ENCODE assay signal across 8 cellular contexts in genomic region chr16:53434436-53435065, GRCh38. TPM values are rescaled to one million over a fixed set of nuclear protein-coding genes. Genes with fewer than 3 reads are reported as not detected.
DNase-seq lines count a peak whose midpoint lies in the region; ATAC-seq, FAIRE-seq and TF ChIP-seq lines count a peak whose summit lies in the region.

Gene RBL2 (plus strand): TSS chr16:53434471. CDS start chr16:53434557, 86 bp downstream.

- TF ChIP-seq CTCF in BE2C (IDR thresholded peaks at IDR 0.05; ENCODE audit: low read depth, low read length) (no peak), endothelial cell of umbilical vein (IDR thresholded peaks at IDR 0.05; ENCODE audit: extremely low read depth in 1 of 2, insufficient read depth in 1 of 2, low read depth in 1 of 2, low read length in 2 of 2) (no peak)

- POLR2A ChIA-PET in endothelial cell of umbilical vein (lab: Charles Lee) = no interaction called here

- no peak for FAIRE-seq in endothelial cell of umbilical vein (lab: Jason Lieb, UNC)

- H3K4me2 ChIP-seq in endothelial cell of umbilical vein (ENCODE audit: insufficient read depth, low read length) = peak within 1 kb of the TSS; percentile 92

- H2AFZ ChIP-seq in endothelial cell of umbilical vein (ENCODE audit: low read depth, low read length) = peak within 1 kb of the TSS; percentile 88

- H3K27ac ChIP-seq in endothelial cell of umbilical vein (ENCODE audit: insufficient read depth, low read depth, low read length) = peak within 1 kb of the TSS; percentile 78
- peak within 1 kb of the TSS; percentile 94 to 97 for H3K27ac ChIP-seq in mucosa of rectum (ENCODE audit: low read depth in 2 of 2, low read length in 2 of 2)

- no peaks in the 10 kb centered on the region for H3K9me1 ChIP-seq in endothelial cell of umbilical vein (replicated peaks; ENCODE audit: control insufficient read depth, extremely low read depth, insufficient read depth, low read length)

- H3K4me3 ChIP-seq in BE2C (ENCODE audit: low read depth, low read length) (peak within 1 kb of the TSS; percentile 86), endothelial cell of umbilical vein (replicated peaks in 1 of 3; ENCODE audit: insufficient read depth in 1 of 3, low read depth in 1 of 3, low read length in 3 of 3) (peak within 1 kb of the TSS; percentile 81 to 90 (median 81)), mucosa of rectum (ENCODE audit: low read length in 2 of 2) (peak within 1 kb of the TSS; percentile 94 to 99)

- no peaks in the 10 kb centered on the region for H4K20me1 ChIP-seq in endothelial cell of umbilical vein (replicated peaks; ENCODE audit: control insufficient read depth, extremely low read depth, insufficient read depth, low read length)

- H3K9ac ChIP-seq in endothelial cell of umbilical vein (replicated peaks; ENCODE audit: extremely low read depth, insufficient read depth, low read length) (peak within 1 kb of the TSS; percentile 85), mucosa of rectum (ENCODE audit: low read depth in 1 of 2, low read length in 2 of 2) (peak within 1 kb of the TSS; percentile 97)

- H3K4me1 ChIP-seq in BE2C (peaks cover 4% of the 10 kb centered on the region), endothelial cell of umbilical vein (ENCODE audit: control insufficient read depth, extremely low read depth, insufficient read depth, low read length) (peaks cover 5% of the 10 kb centered on the region), mucosa of rectum (ENCODE audit: control insufficient read depth in 2 of 2, insufficient read depth in 2 of 2, low read length in 2 of 2) (peaks cover 0 to 12% of the 10 kb centered on the region in 2 donors)

- DNase-seq in BE2C = peak; percentile 84
- peak; percentile 49 to 71 for DNase-seq in NOMO-1 (lab: John Stamatoyannopoulos, UW; ENCODE audit: unreplicated experiment in 2 of 2)
- DNase-seq in activated T-cell treated with anti-CD3 and anti-CD28 coated beads for 1 hour (ENCODE audit: low read depth) = peak; percentile 55
- DNase-seq in endothelial cell of umbilical vein (ENCODE audit: low read depth, low spot score) = peak; percentile 85
- peak; percentile 67 to 72 for DNase-seq in stimulated activated CD8-positive, alpha-beta memory T cell treated with anti-CD3 and anti-CD28 coated beads, Interleukin-7, amount 100 ng/mL, for 1 hour (ENCODE audit: low read depth in 2 of 2)

- BruUV-seq in endothelial cell of umbilical vein (replicated peaks; lab: Mats Ljungman, UMichigan) = no TSS peak

- H3K36me3 ChIP-seq in BE2C = no peaks in the 10 kb centered on the region
- H3K36me3 ChIP-seq in endothelial cell of umbilical vein (ENCODE audit: control insufficient read depth in 2 of 2, extremely low read depth in 1 of 2, insufficient read depth in 2 of 2, low read length in 2 of 2) = no peaks in the 10 kb centered on the region
- no peaks in the 10 kb centered on the region for H3K36me3 ChIP-seq in mucosa of rectum (ENCODE audit: control insufficient read depth in 2 of 2, insufficient read depth in 2 of 2, low read length in 2 of 2)

- TF ChIP-seq POLR2A in GM18951 (IDR thresholded peaks at IDR 0.05; ENCODE audit: extremely low read depth, insufficient read depth, insufficient read length) = peak; percentile 56
- TF ChIP-seq POLR2A in endothelial cell of umbilical vein (IDR thresholded peaks at IDR 0.05; ENCODE audit: low read depth, low read length) = no peak

- dilution Hi-C loops in endothelial cell of umbilical vein (cut with MboI; ENCODE audit: extremely low pct_ligation_motif_present, low sequenced_read_pairs) = no loop called here

- CTCF ChIA-PET in endothelial cell of umbilical vein (lab: Charles Lee) = interaction anchor here (1.2 kb wide), 1 partner anchor 81 kb away, joined by 4 read pairs; no protein-coding TSS in a partner anchor

- H3K9me3 ChIP-seq in BE2C (no peaks in the 10 kb centered on the region), endothelial cell of umbilical vein (replicated peaks; ENCODE audit: control insufficient read depth, insufficient read depth, low read length) (no peaks in the 10 kb centered on the region), mucosa of rectum (ENCODE audit: control insufficient read depth in 2 of 2, low read length in 2 of 2) (no peaks in the 10 kb centered on the region)

- ATAC-seq in HG03139 (IDR thresholded peaks at IDR 0.05; ENCODE audit: unreplicated experiment) = peak; percentile 71

- H3K27me3 ChIP-seq in BE2C (no peaks in the 10 kb centered on the region), endothelial cell of umbilical vein (ENCODE audit: control insufficient read depth in 2 of 2, insufficient read depth in 2 of 2, low read length in 2 of 2) (no peaks in the 10 kb centered on the region), mucosa of rectum (ENCODE audit: control insufficient read depth in 2 of 2, insufficient read depth in 2 of 2, low read length in 2 of 2) (no peaks in the 10 kb centered on the region)

- intact Hi-C loops in endothelial cell of umbilical vein (cut with micrococcal nuclease) = loop anchor here (1.0 to 10.0 kb wide), 3 partner anchors 69 to 380 kb away; partner anchors contain the start of genes AKTIP, CHD9 and CHD9NB

- peaks cover 28% of the 10 kb centered on the region for H3K79me2 ChIP-seq in endothelial cell of umbilical vein (ENCODE audit: control insufficient read depth, insufficient read depth, low read length)

- in situ Hi-C loops in GM18951 (cut with MboI; ENCODE audit: low sequenced_read_pairs, unreplicated experiment) = no loop called here

TF ChIP-seq in endothelial cell of umbilical vein, 7 proteins besides CTCF, POLR2A, EP300 and RAD21:
- no peak for TF ChIP-seq EZH2 (IDR thresholded peaks at IDR 0.05; ENCODE audit: borderline replicate concordance, low read depth, low read length, severe bottlenecking)
- TF ChIP-seq POLR2AphosphoS5 (IDR thresholded peaks at IDR 0.05; ENCODE audit: insufficient read depth, low read depth, low read length) = peak; percentile 41

RNA-seq across cellular contexts. Expression of gene RBL2, which starts in this region (rescaled TPM):
- 20.4 TPM for polyA plus RNA-seq in BE2C (2012; ENCODE audit: insufficient read depth, insufficient read length, low read depth)
- total RNA-seq in endothelial cell of umbilical vein = 30.7 and 34.1 TPM in 2 replicates
- polyA plus RNA-seq in endothelial cell of umbilical vein = 21.3 and 22.5 TPM in 2 replicates
- 16.5 and 19.7 TPM in 2 replicates for polyA plus RNA-seq in endothelial cell of umbilical vein (2011; cell fraction: cytosol; rRNA removed)
- 167 and 205 TPM in 2 replicates for polyA plus RNA-seq in endothelial cell of umbilical vein (2011; cell fraction: nucleus; rRNA removed)
- polyA plus RNA-seq in endothelial cell of umbilical vein (2012) = 22.6 and 28.5 TPM in 2 replicates
- 37.4 and 41.2 TPM in 2 replicates for polyA minus RNA-seq in endothelial cell of umbilical vein
- polyA minus RNA-seq in endothelial cell of umbilical vein (2011; cell fraction: cytosol; rRNA and poly(A)+ RNA removed) = 19.7 TPM
- 38.1 and 50.2 TPM in 2 replicates for polyA minus RNA-seq in endothelial cell of umbilical vein (2011; cell fraction: nucleus; rRNA and poly(A)+ RNA removed)

Comparison
In these comparisons a context has a peak if more than half of its experiments do, and no peak if none do; other contexts are left out.
1. Peak in every context shown above with its lines: DNase-seq, ATAC-seq, H3K4me3 ChIP-seq and H3K27ac ChIP-seq.